ENCODE assay signal across 12 cellular contexts in genomic region chr11:117997436-117998200, GRCh38. TPM values are rescaled to one million over a fixed set of nuclear protein-coding genes. Genes with fewer than 3 reads are reported as not detected.
DNase-seq lines count a peak whose midpoint lies in the region; ATAC-seq and TF ChIP-seq lines count a peak whose summit lies in the region.
"Had no signal": no experiment of that assay in that cellular context is flagged by ENCODE, and none has a peak within 500 bp of the region (broad histone marks: within the 10 kb centered on the region; RNA-seq: fewer than 3 reads in every experiment).

No MANE protein-coding gene starts in this region.

- peaks cover 96% of the 10 kb centered on the region for H3K36me3 ChIP-seq in OCI-LY3 (replicated peaks; ENCODE audit: low read depth, low read length)
- H3K36me3 ChIP-seq in endodermal cell (ENCODE audit: control insufficient read depth, insufficient read depth, low read length) = no peaks in the 10 kb centered on the region

- H2AFZ ChIP-seq in OCI-LY3 (ENCODE audit: low read depth, low read length) = no peak overlapping the region

- H4K20me1 ChIP-seq in OCI-LY3 (ENCODE audit: insufficient read depth, low read length) = peaks cover 41% of the 10 kb centered on the region

- no peaks in the 10 kb centered on the region for H3K27me3 Mint-ChIP-seq in endodermal cell (ENCODE audit: insufficient read depth)
- H3K27me3 Mint-ChIP-seq in mesothelial cell of epicardium (ENCODE audit: low read depth) = peaks cover 2% of the 10 kb centered on the region

- TF ChIP-seq CTCF in OCI-LY3 (IDR thresholded peaks at IDR 0.05; ENCODE audit: low read depth, low read length) = no peak
- TF ChIP-seq CTCF in endodermal cell (conservative IDR thresholded peaks at IDR 0.05) = no peak
- TF ChIP-seq CTCF in mesothelial cell of epicardium (IDR thresholded peaks at IDR 0.05; ENCODE audit: unreplicated experiment) = no peak

- H3K9ac ChIP-seq in OCI-LY3 (ENCODE audit: low read length) = peak overlapping the region; percentile 50
- no peak overlapping the region for H3K9ac ChIP-seq in endodermal cell (ENCODE audit: extremely low read depth, low read length, poor library complexity, severe bottlenecking)

- H3K4me1 Mint-ChIP-seq in endodermal cell (peaks cover 6% of the 10 kb centered on the region), mesothelial cell of epicardium (peaks cover 9% of the 10 kb centered on the region)

- H3K4me3 ChIP-seq in OCI-LY3 (ENCODE audit: low read length) (no peak overlapping the region), endodermal cell (ENCODE audit: low read length) (no peak overlapping the region)

- H3K27me3 ChIP-seq in OCI-LY3 (ENCODE audit: low read depth, low read length) (no peaks in the 10 kb centered on the region), endodermal cell (ENCODE audit: control insufficient read depth, insufficient read depth, low read length, poor library complexity, severe bottlenecking) (no peaks in the 10 kb centered on the region)

- H3K4me3 Mint-ChIP-seq in endodermal cell (no peak overlapping the region), mesothelial cell of epicardium (no peak overlapping the region)

- DNase-seq in endodermal cell = peak; percentile 17
- no peak for DNase-seq in cerebellum (ENCODE audit: low spot score)
- no peak for DNase-seq in NCI-H2196 (lab: John Stamatoyannopoulos, UW; ENCODE audit: unreplicated experiment)
- no peak for DNase-seq in mesothelial cell of epicardium (ENCODE audit: low spot score in 2 of 2, unreplicated experiment in 2 of 2)
- DNase-seq: DMS 273 treated with DMSO at 0.1 percent for 48 hours, left colon, NCI-H1105 had no signal

- WGBS in endodermal cell (ENCODE audit: insufficient coverage in 1 of 2, insufficient read length in 1 of 2), 2 experiments = 92 to 99% methylated on average over 6 to 8 of the region's 8 CpGs

- H3K27ac ChIP-seq in OCI-LY3 (ENCODE audit: low read length) (peak overlapping the region; percentile 95), endodermal cell (ENCODE audit: low read depth, low read length) (no peak overlapping the region)

- H3K4me1 ChIP-seq in OCI-LY3 (ENCODE audit: low read length) = peaks cover 98% of the 10 kb centered on the region
- H3K4me1 ChIP-seq in endodermal cell (ENCODE audit: control insufficient read depth, insufficient read depth, low read length) = no peaks in the 10 kb centered on the region

- H3K9me3 ChIP-seq in OCI-LY3 (ENCODE audit: insufficient read depth, low read length) (no peaks in the 10 kb centered on the region), endodermal cell (ENCODE audit: control insufficient read depth, low read length) (no peaks in the 10 kb centered on the region)

- ATAC-seq in GM18520 (IDR thresholded peaks at IDR 0.05; ENCODE audit: unreplicated experiment) (peak; percentile 3), GM21529 (IDR thresholded peaks at IDR 0.05; ENCODE audit: unreplicated experiment) (peak; percentile 4), SK-N-SH treated with all-trans-retinoic acid at 6 μM for 48 hours (no peak)
- ATAC-seq: left colon had no signal

- H3K27ac Mint-ChIP-seq in endodermal cell = no peak overlapping the region
- no peak overlapping the region for H3K27ac Mint-ChIP-seq in mesothelial cell of epicardium

- H3K9me3 Mint-ChIP-seq in endodermal cell = no peaks in the 10 kb centered on the region
- H3K9me3 Mint-ChIP-seq in mesothelial cell of epicardium = peaks cover 4% of the 10 kb centered on the region

- H3K36me3 Mint-ChIP-seq in endodermal cell (ENCODE audit: low read depth) = no peaks in the 10 kb centered on the region
- no peaks in the 10 kb centered on the region for H3K36me3 Mint-ChIP-seq in mesothelial cell of epicardium

- peaks cover 72% of the 10 kb centered on the region for H3K79me2 ChIP-seq in OCI-LY3 (ENCODE audit: low read length)

- peak overlapping the region; percentile 46 for H3K4me2 ChIP-seq in OCI-LY3 (ENCODE audit: low read length)

TF ChIP-seq in SK-N-SH treated with all-trans-retinoic acid at 6 μM for 48 hours, 23 proteins besides CTCF, POLR2A, EP300 and RAD21:
- no peak for TF ChIP-seq CSDC2 (CRISPR knock-in tag; IDR thresholded peaks at IDR 0.05)
- TF ChIP-seq CSRNP3 (CRISPR knock-in tag; IDR thresholded peaks at IDR 0.05) = no peak
- no peak for TF ChIP-seq TCF4 (CRISPR knock-in tag; IDR thresholded peaks at IDR 0.05; ENCODE audit: borderline replicate concordance)

RNA-seq across cellular contexts. Expression of gene IL10RA, which starts 11.4 kb away (rescaled TPM):
- total RNA-seq in endodermal cell = under 1 TPM; 0.46 to 0.51 TPM
- not detected for polyA plus RNA-seq in endodermal cell (2013, experiment 1 of 2)
- 0.37 TPM for polyA plus RNA-seq in endodermal cell (2013, experiment 2 of 2)
- 3.0 TPM for total RNA-seq in cerebellum
- 0.38 to 0.78 TPM (median 0.42 TPM) in 3 replicates for total RNA-seq in mesothelial cell of epicardium
- polyA plus RNA-seq: fibroblast of lung had no signal
